ENCODE assay signal across 1 cellular context in the genomic region with DNA sequence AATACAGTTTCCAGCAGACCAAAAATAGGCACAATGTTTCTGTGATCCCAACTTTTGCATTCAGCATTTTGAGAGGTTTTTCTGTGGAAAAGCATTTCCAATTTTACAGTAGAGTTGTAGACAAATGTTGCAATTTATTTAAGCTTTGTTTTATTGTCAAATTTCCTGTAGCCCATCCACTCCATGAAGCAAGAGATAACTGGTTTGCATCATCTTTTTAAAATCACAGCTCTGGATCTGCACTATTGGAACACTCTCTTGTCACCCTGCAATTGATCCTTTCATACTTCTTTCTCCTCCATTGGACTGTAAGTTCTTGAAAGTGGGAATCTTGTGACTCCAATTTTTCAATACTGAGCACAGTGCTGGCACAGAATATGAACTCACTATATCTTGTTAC.
TF ChIP-seq lines count a peak whose summit lies in the region.

No MANE protein-coding gene starts in this region.

TF ChIP-seq in SK-N-SH treated with all-trans-retinoic acid at 6 μM for 48 hours, 23 proteins besides CTCF, POLR2A, EP300 and RAD21 (continued from another document):
- TF ChIP-seq, protein P1, sequence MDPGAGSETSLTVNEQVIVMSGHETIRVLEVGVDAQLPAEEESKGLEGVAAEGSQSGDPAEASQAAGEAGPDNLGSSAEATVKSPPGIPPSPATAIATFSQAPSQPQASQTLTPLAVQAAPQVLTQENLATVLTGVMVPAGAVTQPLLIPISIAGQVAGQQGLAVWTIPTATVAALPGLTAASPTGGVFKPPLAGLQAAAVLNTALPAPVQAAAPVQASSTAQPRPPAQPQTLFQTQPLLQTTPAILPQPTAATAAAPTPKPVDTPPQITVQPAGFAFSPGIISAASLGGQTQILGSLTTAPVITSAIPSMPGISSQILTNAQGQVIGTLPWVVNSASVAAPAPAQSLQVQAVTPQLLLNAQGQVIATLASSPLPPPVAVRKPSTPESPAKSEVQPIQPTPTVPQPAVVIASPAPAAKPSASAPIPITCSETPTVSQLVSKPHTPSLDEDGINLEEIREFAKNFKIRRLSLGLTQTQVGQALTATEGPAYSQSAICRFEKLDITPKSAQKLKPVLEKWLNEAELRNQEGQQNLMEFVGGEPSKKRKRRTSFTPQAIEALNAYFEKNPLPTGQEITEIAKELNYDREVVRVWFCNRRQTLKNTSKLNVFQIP (CRISPR knock-in tag; IDR thresholded peaks at IDR 0.05; ENCODE audit: borderline replicate concordance, low read depth) = no peak
- no peak for TF ChIP-seq TOX (CRISPR knock-in tag; IDR thresholded peaks at IDR 0.05; ENCODE audit: borderline replicate concordance)
- no peak for TF ChIP-seq PATZ1 (CRISPR knock-in tag; IDR thresholded peaks at IDR 0.05; ENCODE audit: borderline replicate concordance)
- TF ChIP-seq, protein P2, sequence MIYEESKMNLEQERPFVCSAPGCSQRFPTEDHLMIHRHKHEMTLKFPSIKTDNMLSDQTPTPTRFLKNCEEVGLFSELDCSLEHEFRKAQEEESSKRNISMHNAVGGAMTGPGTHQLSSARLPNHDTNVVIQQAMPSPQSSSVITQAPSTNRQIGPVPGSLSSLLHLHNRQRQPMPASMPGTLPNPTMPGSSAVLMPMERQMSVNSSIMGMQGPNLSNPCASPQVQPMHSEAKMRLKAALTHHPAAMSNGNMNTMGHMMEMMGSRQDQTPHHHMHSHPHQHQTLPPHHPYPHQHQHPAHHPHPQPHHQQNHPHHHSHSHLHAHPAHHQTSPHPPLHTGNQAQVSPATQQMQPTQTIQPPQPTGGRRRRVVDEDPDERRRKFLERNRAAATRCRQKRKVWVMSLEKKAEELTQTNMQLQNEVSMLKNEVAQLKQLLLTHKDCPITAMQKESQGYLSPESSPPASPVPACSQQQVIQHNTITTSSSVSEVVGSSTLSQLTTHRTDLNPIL (CRISPR knock-in tag; IDR thresholded peaks at IDR 0.05; ENCODE audit: low read depth) = no peak
- no peak for TF ChIP-seq ARNTL (CRISPR knock-in tag; IDR thresholded peaks at IDR 0.05; ENCODE audit: borderline replicate concordance, low read depth)
